Comparison of ENCODE assay signal across 29 cellular contexts in the genomic region with DNA sequence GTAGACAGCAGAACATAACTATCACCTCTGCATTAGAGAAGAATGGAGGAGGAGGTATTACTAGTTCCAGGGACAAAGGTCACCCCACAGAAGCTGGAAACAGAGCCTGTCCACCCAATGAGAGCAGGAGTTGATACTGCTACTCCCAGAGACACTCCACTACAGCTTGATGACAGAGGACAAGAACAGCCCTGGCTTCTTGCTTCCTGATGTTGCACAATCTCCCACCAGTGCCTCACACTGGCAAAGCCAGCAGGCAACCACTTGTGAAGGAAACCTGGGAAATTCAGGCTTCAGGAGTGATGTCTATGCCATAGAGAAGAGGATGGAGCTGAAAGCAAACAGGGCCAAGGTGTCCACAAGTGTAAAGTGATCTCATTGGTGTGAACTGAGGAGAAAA.
DNase-seq lines count a peak whose midpoint lies in the region; ATAC-seq, FAIRE-seq and TF ChIP-seq lines count a peak whose summit lies in the region.
"Had no signal": no experiment of that assay in that cellular context is flagged by ENCODE, and none has a peak within 500 bp of the region (broad histone marks: within the 10 kb centered on the region; RNA-seq: fewer than 3 reads in every experiment).

No MANE protein-coding gene starts in this region.

- no peaks in the 10 kb centered on the region for H3K79me2 ChIP-seq in mammary epithelial cell (ENCODE audit: insufficient read depth, low read length)

- peak; percentile 13 for DNase-seq in MCF 10A (ENCODE audit: unreplicated experiment)
- no peak for DNase-seq in mammary epithelial cell
- DNase-seq in epithelial cell of esophagus (ENCODE audit: low read depth) = peak; percentile 47
- no peak for DNase-seq in right lobe of liver
- DNase-seq in psoas muscle = no peak
- DNase-seq in stomach = no peak
- DNase-seq in GM19239 (ENCODE audit: insufficient read length, low spot score) = no peak
- DNase-seq: activated CD4-positive, alpha-beta T cell treated with anti-CD3 and anti-CD28 coated beads, Interleukin-2, amount 10 ng/mL, durations not matched to agents 24 days and 14 days; activated naive CD4-positive, alpha-beta T cell treated with Interleukin-2 at 50 U/mL for 16 hours; activated T-cell treated with anti-CD3 and anti-CD28 coated beads, Interleukin-2, amount 50 U/mL, for 48 hours; amniotic stem cell; BE2C; DMS79 treated with DMSO at 0.1 percent for 48 hours; GF-D8; HCEC 1CT; heart left ventricle; kidney glomerular epithelial cell; NCI-H1048; NCI-H1694; NCI-H526; NK-92 treated with Interleukin-12 subunit alpha and Interleukin-12 subunit beta, amount 100 ng/mL, for 24 hours; SHP77 had no signal

- no peak for TF ChIP-seq EP300 in stomach (IDR thresholded peaks at IDR 0.05)

- no peak for FAIRE-seq in GM19239 (lab: Jason Lieb, UNC)
- FAIRE-seq: A204.1 had no signal

- H3K4me2 ChIP-seq in mammary epithelial cell (ENCODE audit: insufficient read depth, low read depth, low read length) = no peak overlapping the region
- H3K4me2 ChIP-seq: KMS-11 had no signal

- no peak overlapping the region for H3K27ac ChIP-seq in mammary epithelial cell (ENCODE audit: insufficient read depth, low read depth, low read length)
- no peak overlapping the region for H3K27ac ChIP-seq in right lobe of liver
- H3K27ac ChIP-seq in psoas muscle = no peak overlapping the region
- no peak overlapping the region for H3K27ac ChIP-seq in stomach
- H3K27ac ChIP-seq: heart left ventricle, KMS-11, VCaP had no signal

- CTCF ChIA-PET in MCF 10A (lab: Yijun Ruan, JAX) = interaction anchor here (0.9 to 1.2 kb wide), 2 partner anchors 56 to 150 kb away, joined by 3 to 5 read pairs; no protein-coding TSS in a partner anchor
- CTCF ChIA-PET in mammary epithelial cell (lab: Charles Lee; ENCODE audit: low non-redundant PET) = no interaction called here

- ATAC-seq in right lobe of liver (peak in 3 of 4 donors; percentile 37 to 42 (median 38)), GM21528 (IDR thresholded peaks at IDR 0.05; ENCODE audit: low FRiP score, unreplicated experiment) (no peak), psoas muscle (no peak)
- ATAC-seq: heart left ventricle had no signal

- H4K20me1 ChIP-seq in mammary epithelial cell (ENCODE audit: insufficient read depth, low read length) = no peaks in the 10 kb centered on the region

- H3K36me3 Mint-ChIP-seq in MCF 10A (ENCODE audit: insufficient read depth, unreplicated experiment) = peaks cover 6% of the 10 kb centered on the region

- no peak for TF ChIP-seq POLR2A in right lobe of liver (IDR thresholded peaks at IDR 0.05)
- TF ChIP-seq POLR2A in stomach (IDR thresholded peaks at IDR 0.05) = no peak

- POLR2A ChIA-PET in MCF 10A (lab: Yijun Ruan, JAX) = interaction anchor here (0.7 kb wide), 1 partner anchor 94 kb away, joined by 3 read pairs; no protein-coding TSS in a partner anchor

- intact Hi-C loops in MCF 10A (cut with micrococcal nuclease) (no loop called here), mammary epithelial cell (cut with micrococcal nuclease) (no loop called here), right lobe of liver (cut with DNase I) (no loop called here), psoas muscle (cut with DNase I) (loop anchor here (5.0 to 10.0 kb wide), 2 partner anchors 648 to 760 kb away; no protein-coding TSS in a partner anchor), stomach (cut with DNase I; ENCODE audit: low total_unique reads) (no loop called here)

- H3K9ac ChIP-seq in mammary epithelial cell (ENCODE audit: insufficient read depth, low read length) = no peak overlapping the region
- H3K9ac ChIP-seq: KMS-11 had no signal

- no peak overlapping the region for H3K27ac Mint-ChIP-seq in MCF 10A (ENCODE audit: low read depth, unreplicated experiment)
- H3K27ac Mint-ChIP-seq: activated CD4-positive, alpha-beta T cell treated with anti-CD3 and anti-CD28 coated beads, Interleukin-2, amount 10 ng/mL, durations not matched to agents 24 days and 14 days; progenitor cell of endocrine pancreas; stimulated activated naive CD8-positive, alpha-beta T cell treated with anti-CD3 and anti-CD28 coated beads, Interleukin-15, Interleukin-2, amounts not matched to agents 100 ng/mL and 50 ng/mL, for 24 hours; T-helper 2 cell treated with Interferon-gamma antibody and Interleukin-4, amounts not matched to agents 5 μg/mL and 100 μg/mL, for 36 hours had no signal

- H2AFZ ChIP-seq in mammary epithelial cell (ENCODE audit: low read depth, low read length) = no peak overlapping the region

- peaks cover 4% of the 10 kb centered on the region for H3K4me1 Mint-ChIP-seq in MCF 10A (ENCODE audit: insufficient read depth, unreplicated experiment)
- H3K4me1 Mint-ChIP-seq: activated CD4-positive, alpha-beta T cell treated with anti-CD3 and anti-CD28 coated beads, Interleukin-2, amount 10 ng/mL, durations not matched to agents 24 days and 14 days had no signal

- TF ChIP-seq CTCF in MCF 10A (IDR thresholded peaks at IDR 0.05; ENCODE audit: unreplicated experiment) (no peak), mammary epithelial cell (conservative IDR thresholded peaks at IDR 0.05 in 1 of 2, IDR thresholded peaks at IDR 0.05 in 1 of 2; ENCODE audit: extremely low read depth in 1 of 2, insufficient read depth in 1 of 2, low read depth in 1 of 2, low read length in 2 of 2) (no peak), epithelial cell of esophagus (IDR thresholded peaks at IDR 0.05; ENCODE audit: insufficient read depth, low read depth, low read length, missing control alignments) (no peak), right lobe of liver (IDR thresholded peaks at IDR 0.05) (no peak), psoas muscle (IDR thresholded peaks at IDR 0.05) (no peak), stomach (IDR thresholded peaks at IDR 0.05) (no peak)

- no peaks in the 10 kb centered on the region for H3K9me3 Mint-ChIP-seq in MCF 10A (ENCODE audit: unreplicated experiment)
- H3K9me3 Mint-ChIP-seq: activated CD4-positive, alpha-beta T cell treated with anti-CD3 and anti-CD28 coated beads, Interleukin-2, amount 10 ng/mL, durations not matched to agents 24 days and 14 days; stimulated activated naive CD8-positive, alpha-beta T cell treated with anti-CD3 and anti-CD28 coated beads, Interleukin-15, Interleukin-2, amounts not matched to agents 100 ng/mL and 50 ng/mL, for 24 hours; T-helper 2 cell treated with Interferon-gamma antibody and Interleukin-4, amounts not matched to agents 5 μg/mL and 100 μg/mL, for 36 hours had no signal

- dilution Hi-C loops in mammary epithelial cell (cut with HindIII; ENCODE audit: low sequenced_read_pairs) = no loop called here

- BruUV-seq in MCF 10A (replicated peaks; lab: Mats Ljungman, UMichigan) (no TSS peak), mammary epithelial cell (replicated peaks; lab: Mats Ljungman, UMichigan) (no TSS peak)

- H3K9me3 ChIP-seq in mammary epithelial cell (replicated peaks; ENCODE audit: insufficient read depth, low read length) (no peaks in the 10 kb centered on the region), right lobe of liver (no peaks in the 10 kb centered on the region), psoas muscle (no peaks in the 10 kb centered on the region), stomach (no peaks in the 10 kb centered on the region)
- H3K9me3 ChIP-seq: BE2C, heart left ventricle had no signal

- H3K4me3 ChIP-seq in mammary epithelial cell (replicated peaks in 1 of 3; ENCODE audit: insufficient read depth in 1 of 3, low read depth in 2 of 3, low read length in 3 of 3) (no peak overlapping the region), epithelial cell of esophagus (ENCODE audit: low read length) (no peak overlapping the region), right lobe of liver (no peak overlapping the region), psoas muscle (no peak overlapping the region), stomach (no peak overlapping the region)
- H3K4me3 ChIP-seq: heart left ventricle had no signal

- H3K27me3 ChIP-seq in mammary epithelial cell (ENCODE audit: insufficient read depth, low read length) = no peaks in the 10 kb centered on the region
- H3K27me3 ChIP-seq in right lobe of liver = no peaks in the 10 kb centered on the region
- no peaks in the 10 kb centered on the region for H3K27me3 ChIP-seq in psoas muscle (ENCODE audit: insufficient read depth in 3 of 3, low read length in 2 of 3)
- no peaks in the 10 kb centered on the region for H3K27me3 ChIP-seq in stomach
- H3K27me3 ChIP-seq: heart left ventricle had no signal

- H3K4me1 ChIP-seq in mammary epithelial cell (ENCODE audit: insufficient read depth, low read length) (no peaks in the 10 kb centered on the region), right lobe of liver (no peaks in the 10 kb centered on the region), psoas muscle (no peaks in the 10 kb centered on the region), stomach (peaks cover 0 to 14% (median 0%) of the 10 kb centered on the region in 4 donors)
- H3K4me1 ChIP-seq: BE2C, heart left ventricle had no signal

- no peak overlapping the region for H3K4me3 Mint-ChIP-seq in MCF 10A (ENCODE audit: unreplicated experiment)
- H3K4me3 Mint-ChIP-seq: activated CD4-positive, alpha-beta T cell treated with anti-CD3 and anti-CD28 coated beads, Interleukin-2, amount 10 ng/mL, durations not matched to agents 24 days and 14 days; stimulated activated naive CD8-positive, alpha-beta T cell treated with anti-CD3 and anti-CD28 coated beads, Interleukin-15, Interleukin-2, amounts not matched to agents 100 ng/mL and 50 ng/mL, for 24 hours; T-helper 2 cell treated with Interferon-gamma antibody and Interleukin-4, amounts not matched to agents 5 μg/mL and 100 μg/mL, for 36 hours had no signal

- no peaks in the 10 kb centered on the region for H3K36me3 ChIP-seq in mammary epithelial cell (ENCODE audit: insufficient read depth, low read length)
- H3K36me3 ChIP-seq in right lobe of liver = no peaks in the 10 kb centered on the region
- no peaks in the 10 kb centered on the region for H3K36me3 ChIP-seq in psoas muscle (ENCODE audit: insufficient read depth in 1 of 2, low read depth in 1 of 2)
- H3K36me3 ChIP-seq in stomach = no peaks in the 10 kb centered on the region
- H3K36me3 ChIP-seq: BE2C, heart left ventricle had no signal

- H3K27me3 Mint-ChIP-seq in MCF 10A (ENCODE audit: insufficient read depth, unreplicated experiment) = no peaks in the 10 kb centered on the region
- H3K27me3 Mint-ChIP-seq: progenitor cell of endocrine pancreas had no signal

- in situ Hi-C loops in mammary epithelial cell (cut with MboI; ENCODE audit: low sequenced_read_pairs in 2 of 2) = no loop called here

Comparison
In these comparisons a context has a peak if more than half of its experiments do, and no peak if none do; other contexts are left out.
1. DNase-seq: peak in MCF 10A (single experiment) and epithelial cell of esophagus (single experiment); none in mammary epithelial cell (single experiment), right lobe of liver (0 of 3), psoas muscle (0 of 2), stomach (single experiment) and GM19239 (single experiment).
2. ATAC-seq: peak in right lobe of liver (3 of 4); none in GM21528 (single experiment) and psoas muscle (0 of 4).
3. intact Hi-C loops: an anchor here in psoas muscle (5.0 to 10.0 kb wide); none called in MCF 10A, mammary epithelial cell, right lobe of liver and stomach.